In the genomic region with DNA sequence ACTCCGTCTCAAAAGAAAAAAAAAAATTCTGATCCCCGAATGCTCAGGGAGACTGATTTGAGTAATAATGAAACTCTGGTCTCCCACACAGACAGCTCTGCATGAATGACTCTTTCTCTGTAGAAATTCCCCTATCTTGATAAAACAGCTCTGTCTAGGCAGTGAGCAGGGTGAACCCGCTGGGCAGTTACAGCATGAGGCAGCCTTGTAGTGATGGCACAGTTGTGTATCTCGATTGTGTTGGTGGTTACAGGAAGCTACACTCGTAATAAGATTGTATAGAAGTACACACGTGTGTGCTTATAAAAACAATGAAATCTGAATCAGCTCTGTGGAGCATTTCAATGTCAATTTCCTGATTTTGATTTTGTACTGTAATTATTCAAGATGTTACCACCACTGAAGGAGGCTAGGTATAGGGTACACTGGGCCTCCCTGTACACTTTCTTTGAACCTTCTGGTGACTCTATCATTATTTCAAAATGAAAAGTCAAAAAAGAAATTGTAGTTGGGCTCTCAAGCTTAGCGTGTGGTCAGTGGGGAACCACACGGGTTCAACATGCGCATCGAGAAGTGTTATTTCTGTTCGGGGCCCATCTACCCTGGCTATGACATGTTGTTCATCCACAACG, we compare ENCODE assay signal across 8 cellular contexts. TPM values are rescaled to one million over a fixed set of nuclear protein-coding genes. Genes with fewer than 3 reads are reported as not detected.
DNase-seq lines count a peak whose midpoint lies in the region; ATAC-seq and TF ChIP-seq lines count a peak whose summit lies in the region.

No MANE protein-coding gene starts in this region.

- 85% methylated on average over 12 of the region's 12 CpGs for WGBS in esophagus muscularis mucosa

- no peak for TF ChIP-seq EP300 in esophagus muscularis mucosa (IDR thresholded peaks at IDR 0.05)

- peaks cover 0 to 13% (median 8%) of the 10 kb centered on the region in 4 donors for H3K4me1 ChIP-seq in esophagus muscularis mucosa

- TF ChIP-seq CTCF in esophagus muscularis mucosa (IDR thresholded peaks at IDR 0.05), result no peak

- TF ChIP-seq POLR2A in esophagus muscularis mucosa (IDR thresholded peaks at IDR 0.05; ENCODE audit: low read depth), result no peak

- no peaks in the 10 kb centered on the region for H3K36me3 ChIP-seq in esophagus muscularis mucosa

- H3K4me3 Mint-ChIP-seq in T-helper 1 cell treated with Interleukin-12 subunit alpha and Interleukin-12 subunit beta and Interleukin-4 antibody, amounts not matched to agents 30 μg/mL and 1 μg/mL, for 36 hours, result no peak overlapping the region
- peak overlapping the region; percentile 27 to 86 (median 52) for H3K4me3 Mint-ChIP-seq in naive B cell

- intact Hi-C loops in esophagus muscularis mucosa (cut with DNase I), result no loop called here

- no peaks in the 10 kb centered on the region for H3K9me3 ChIP-seq in esophagus muscularis mucosa

- peaks cover 39% of the 10 kb centered on the region for H3K27me3 Mint-ChIP-seq in T-helper 1 cell treated with Interleukin-12 subunit alpha and Interleukin-12 subunit beta and Interleukin-4 antibody, amounts not matched to agents 30 μg/mL and 1 μg/mL, for 36 hours (ENCODE audit: low read depth)
- peaks cover 0 to 1% (median 0%) of the 10 kb centered on the region in 3 donors for H3K27me3 Mint-ChIP-seq in naive B cell

- no peak overlapping the region for H3K27ac ChIP-seq in esophagus muscularis mucosa (replicated peaks in 1 of 4)

- H3K9me3 Mint-ChIP-seq in T-helper 1 cell treated with Interleukin-12 subunit alpha and Interleukin-12 subunit beta and Interleukin-4 antibody, amounts not matched to agents 30 μg/mL and 1 μg/mL, for 36 hours, result peaks cover under 1% of the 10 kb centered on the region
- peaks cover 0 to 15% (median 7%) of the 10 kb centered on the region in 7 donors for H3K9me3 Mint-ChIP-seq in naive B cell

- peak; percentile 84 for ATAC-seq in GM18519 (IDR thresholded peaks at IDR 0.05; ENCODE audit: low FRiP score, unreplicated experiment)
- ATAC-seq in HG02610 (IDR thresholded peaks at IDR 0.05; ENCODE audit: unreplicated experiment), result peak; percentile 84
- ATAC-seq in naive B cell (ENCODE audit: low read depth in 2 of 2), result peak; percentile 91 to 95

- DNase-seq in naive B cell, result peak; percentile 58
- DNase-seq in 8988T, result no peak
- DNase-seq in NCI-H345 (lab: John Stamatoyannopoulos, UW), result no peak
- DNase-seq in T1000 (lab: John Stamatoyannopoulos, UW), result no peak
- DNase-seq in esophagus muscularis mucosa (ENCODE audit: extremely low spot score), result no peak

- H3K27me3 ChIP-seq in esophagus muscularis mucosa, result no peaks in the 10 kb centered on the region

- peak overlapping the region; percentile 2 for H3K27ac Mint-ChIP-seq in T-helper 1 cell treated with Interleukin-12 subunit alpha and Interleukin-12 subunit beta and Interleukin-4 antibody, amounts not matched to agents 30 μg/mL and 1 μg/mL, for 36 hours
- peak overlapping the region; percentile 51 to 88 (median 82) for H3K27ac Mint-ChIP-seq in naive B cell

- peaks cover 35% of the 10 kb centered on the region for H3K4me1 Mint-ChIP-seq in T-helper 1 cell treated with Interleukin-12 subunit alpha and Interleukin-12 subunit beta and Interleukin-4 antibody, amounts not matched to agents 30 μg/mL and 1 μg/mL, for 36 hours (ENCODE audit: low read depth)
- peaks cover 22 to 64% (median 28%) of the 10 kb centered on the region in 3 donors for H3K4me1 Mint-ChIP-seq in naive B cell

- H3K36me3 Mint-ChIP-seq in T-helper 1 cell treated with Interleukin-12 subunit alpha and Interleukin-12 subunit beta and Interleukin-4 antibody, amounts not matched to agents 30 μg/mL and 1 μg/mL, for 36 hours (ENCODE audit: low read depth), result peaks cover 2% of the 10 kb centered on the region
- H3K36me3 Mint-ChIP-seq in naive B cell, result peaks cover 0 to 10% of the 10 kb centered on the region in 2 donors

- no peak overlapping the region for H3K4me3 ChIP-seq in esophagus muscularis mucosa

RNA-seq across cellular contexts. Expression of a gene that starts 34.9 kb away (rescaled TPM):
- 1 to 10 TPM in 1 of 6 donors, under 1 TPM in 4, not detected in 1; 0.04 to 1.1 (median 0.37) TPM for polyA plus RNA-seq in naive B cell (ENCODE audit: low read depth in 6 of 6)
- 10 to 100 TPM; 18.3 to 21.9 (median 19.6) TPM for total RNA-seq in esophagus muscularis mucosa
